ENCODE assay signal across 29 cellular contexts in the genomic region with DNA sequence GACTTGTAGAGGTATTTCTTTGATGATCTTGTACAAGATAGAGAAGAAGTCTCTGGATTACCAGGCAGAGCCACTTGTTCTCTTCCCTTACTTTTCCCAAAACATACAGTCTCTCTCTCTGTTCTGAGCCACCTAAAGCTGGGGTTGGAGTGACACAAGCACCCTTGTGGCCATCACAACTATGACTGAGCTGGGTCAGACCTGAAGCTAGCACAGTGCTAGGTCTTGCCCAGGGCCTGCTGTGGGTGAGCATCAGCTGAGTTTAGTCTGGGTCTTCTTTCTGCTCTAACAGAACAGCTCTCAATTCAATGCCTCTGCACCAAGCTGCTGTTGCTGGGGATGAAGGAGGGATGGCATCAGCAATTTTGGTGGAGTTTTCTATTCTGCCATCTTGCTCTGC.
"Had no signal": no experiment of that assay in that cellular context is flagged by ENCODE, and none has a peak within 500 bp of the region (broad histone marks: within the 10 kb centered on the region; RNA-seq: fewer than 3 reads in every experiment).

No MANE protein-coding gene starts in this region.

- H3K27me3 ChIP-seq: ovary, right lobe of liver, sigmoid colon, suprapubic skin, testis, tibial artery, transverse colon, upper lobe of left lung, vagina had no signal

- H3K4me3 Mint-ChIP-seq: naive thymus-derived CD8-positive, alpha-beta T cell; natural killer cell treated with Interleukin-12 subunit alpha and Interleukin-12 subunit beta and Interleukin-15 and Interleukin-18, amount 100 ng/mL, for 72 hours; nephron progenitor cell; neural crest cell; stimulated activated effector memory CD8-positive, alpha-beta T cell treated with anti-CD3 and anti-CD28 coated beads, Interleukin-12 subunit alpha, Interleukin-12 subunit beta, amount 100 ng/mL, for 72 hours; stimulated activated naive CD8-positive, alpha-beta T cell treated with anti-CD3 and anti-CD28 coated beads, Interleukin-15, amount 100 ng/mL, for 72 hours had no signal

- H3K9ac ChIP-seq: parathyroid adenoma had no signal

- H3K36me3 Mint-ChIP-seq: naive thymus-derived CD8-positive, alpha-beta T cell; natural killer cell treated with Interleukin-12 subunit alpha and Interleukin-12 subunit beta and Interleukin-15 and Interleukin-18, amount 100 ng/mL, for 72 hours; stimulated activated effector memory CD8-positive, alpha-beta T cell treated with anti-CD3 and anti-CD28 coated beads, Interleukin-12 subunit alpha, Interleukin-12 subunit beta, amount 100 ng/mL, for 72 hours had no signal

- DNase-seq: naive thymus-derived CD8-positive, alpha-beta T cell; nephron progenitor cell; occipital lobe; ovary; posterior cingulate gyrus; psoas muscle; right cardiac atrium; right lobe of liver; sigmoid colon; small intestine; stimulated activated CD4-positive, alpha-beta T cell treated with anti-CD3 and anti-CD28 coated beads, Interleukin-15, amount 100 ng/mL, for 24 hours; stimulated activated CD4-positive, alpha-beta T cell treated with anti-CD3 and anti-CD28 coated beads, Interleukin-2, amount 100 ng/mL, for 24 hours; stimulated activated CD4-positive, alpha-beta T cell treated with anti-CD3 and anti-CD28 coated beads, Interleukin-2, amount 100 ng/mL, for 48 hours; stimulated activated CD4-positive, alpha-beta T cell treated with anti-CD3 and anti-CD28 coated beads, Interleukin-4, amount 100 ng/mL, for 24 hours; stimulated activated naive CD4-positive, alpha-beta T cell; stimulated activated naive CD8-positive, alpha-beta T cell treated with anti-CD3 and anti-CD28 coated beads, Interleukin-15, amount 100 ng/mL, for 72 hours; stimulated activated naive CD8-positive, alpha-beta T cell treated with anti-CD3 and anti-CD28 coated beads, Interleukin-15, Interleukin-2, amounts not matched to agents 100 U/mL and 50 U/mL, for 24 hours; substantia nigra; testis; tibial artery; transverse colon; upper lobe of left lung had no signal

- H3K9me3 ChIP-seq: ovary, psoas muscle, right lobe of liver, sigmoid colon, suprapubic skin, testis, tibial artery, transverse colon, upper lobe of left lung, vagina had no signal

- ATAC-seq: naive thymus-derived CD8-positive, alpha-beta T cell; natural killer cell treated with Interleukin-12 subunit alpha and Interleukin-12 subunit beta and Interleukin-15 and Interleukin-18, amount 100 ng/mL, for 72 hours; psoas muscle; right cardiac atrium; right lobe of liver; stimulated activated effector memory CD8-positive, alpha-beta T cell treated with anti-CD3 and anti-CD28 coated beads, Interleukin-12 subunit alpha, Interleukin-12 subunit beta, amount 100 ng/mL, for 72 hours; stimulated activated naive CD8-positive, alpha-beta T cell treated with anti-CD3 and anti-CD28 coated beads, Interleukin-15, amount 100 ng/mL, for 72 hours; stimulated activated naive CD8-positive, alpha-beta T cell treated with anti-CD3 and anti-CD28 coated beads, Interleukin-15, Interleukin-2, amounts not matched to agents 100 U/mL and 50 U/mL, for 24 hours had no signal

- H3K4me1 ChIP-seq: parathyroid adenoma, psoas muscle, right lobe of liver, sigmoid colon, suprapubic skin, testis, tibial artery, transverse colon, upper lobe of left lung, vagina had no signal

- H3K27me3 Mint-ChIP-seq: naive thymus-derived CD8-positive, alpha-beta T cell; natural killer cell treated with Interleukin-12 subunit alpha and Interleukin-12 subunit beta and Interleukin-15 and Interleukin-18, amount 100 ng/mL, for 72 hours; progenitor cell of endocrine pancreas; stimulated activated naive CD8-positive, alpha-beta T cell treated with anti-CD3 and anti-CD28 coated beads, Interleukin-15, amount 100 ng/mL, for 72 hours had no signal

- H3K9me3 Mint-ChIP-seq: nephron progenitor cell; stimulated activated effector memory CD8-positive, alpha-beta T cell treated with anti-CD3 and anti-CD28 coated beads, Interleukin-12 subunit alpha, Interleukin-12 subunit beta, amount 100 ng/mL, for 72 hours had no signal

- H3K79me2 ChIP-seq: parathyroid adenoma had no signal

- H3K4me1 Mint-ChIP-seq: naive thymus-derived CD8-positive, alpha-beta T cell; nephron progenitor cell; neural crest cell; stimulated activated effector memory CD8-positive, alpha-beta T cell treated with anti-CD3 and anti-CD28 coated beads, Interleukin-12 subunit alpha, Interleukin-12 subunit beta, amount 100 ng/mL, for 72 hours; stimulated activated naive CD8-positive, alpha-beta T cell treated with anti-CD3 and anti-CD28 coated beads, Interleukin-15, amount 100 ng/mL, for 72 hours had no signal

- H2AFZ ChIP-seq: parathyroid adenoma had no signal

- H3K4me3 ChIP-seq: ovary, psoas muscle, right lobe of liver, sigmoid colon, suprapubic skin, testis, tibial artery, transverse colon, upper lobe of left lung, vagina had no signal

- H3K27ac ChIP-seq: ovary, parathyroid adenoma, psoas muscle, right lobe of liver, sigmoid colon, suprapubic skin, testis, tibial artery, transverse colon, upper lobe of left lung, vagina had no signal

- H3K27ac Mint-ChIP-seq: naive thymus-derived CD8-positive, alpha-beta T cell; natural killer cell treated with Interleukin-12 subunit alpha and Interleukin-12 subunit beta and Interleukin-15 and Interleukin-18, amount 100 ng/mL, for 72 hours; nephron progenitor cell; progenitor cell of endocrine pancreas; stimulated activated effector memory CD8-positive, alpha-beta T cell treated with anti-CD3 and anti-CD28 coated beads, Interleukin-12 subunit alpha, Interleukin-12 subunit beta, amount 100 ng/mL, for 72 hours; stimulated activated naive CD8-positive, alpha-beta T cell treated with anti-CD3 and anti-CD28 coated beads, Interleukin-15, amount 100 ng/mL, for 72 hours had no signal

- H3K36me3 ChIP-seq: ovary, right lobe of liver, sigmoid colon, suprapubic skin, tibial artery, transverse colon, upper lobe of left lung, vagina had no signal
